1 cellular context compared by ENCODE assay signal in the genomic region with DNA sequence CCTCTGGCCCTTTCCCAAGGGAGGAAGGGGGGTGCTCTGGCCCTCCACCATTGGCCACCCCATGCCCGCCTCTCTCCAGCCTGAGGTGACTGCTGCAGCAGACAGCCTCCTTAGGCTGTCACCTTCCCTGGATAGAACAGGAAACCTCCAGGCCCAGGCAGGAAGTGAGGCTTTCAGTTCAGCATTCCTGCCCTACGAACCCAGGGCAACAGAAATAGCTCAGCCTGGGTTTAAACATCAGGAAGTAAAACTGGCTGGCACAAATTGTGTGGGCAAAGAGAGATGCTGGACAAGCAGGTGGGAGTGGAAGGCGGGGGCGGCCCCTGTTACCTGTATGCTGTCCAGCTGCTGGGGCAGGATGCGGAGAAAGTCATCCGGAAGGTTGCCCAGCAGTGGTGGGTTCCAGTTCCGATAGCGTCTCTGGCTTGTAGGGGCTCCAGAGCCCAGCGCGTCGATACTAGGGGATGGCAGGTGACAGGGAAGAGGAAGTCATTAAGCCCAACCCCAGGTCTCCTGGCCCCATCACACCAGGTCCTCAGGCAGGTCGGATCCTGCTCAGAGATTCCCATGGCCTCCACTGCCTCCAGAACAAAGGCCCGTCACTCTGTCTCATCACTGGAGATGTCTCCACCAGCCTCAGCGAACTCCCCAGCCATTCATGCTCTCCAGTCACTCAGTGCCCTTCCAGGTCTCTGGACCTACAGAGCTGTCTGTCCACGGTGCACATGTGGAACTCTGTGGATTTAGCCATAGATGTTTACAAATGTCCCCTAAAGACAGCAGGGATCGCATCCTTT.
TF ChIP-seq lines count a peak whose summit lies in the region.

No MANE protein-coding gene starts in this region.

TF ChIP-seq in HCT116, 20 proteins besides CTCF, POLR2A, EP300 and RAD21 (continued from another document):
- TF ChIP-seq REST (IDR thresholded peaks at IDR 0.05; ENCODE audit: low read depth) = no peak
- TF ChIP-seq, protein P1, sequence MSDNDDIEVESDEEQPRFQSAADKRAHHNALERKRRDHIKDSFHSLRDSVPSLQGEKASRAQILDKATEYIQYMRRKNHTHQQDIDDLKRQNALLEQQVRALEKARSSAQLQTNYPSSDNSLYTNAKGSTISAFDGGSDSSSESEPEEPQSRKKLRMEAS (IDR thresholded peaks at IDR 0.05) = no peak
- TF ChIP-seq, protein P2, sequence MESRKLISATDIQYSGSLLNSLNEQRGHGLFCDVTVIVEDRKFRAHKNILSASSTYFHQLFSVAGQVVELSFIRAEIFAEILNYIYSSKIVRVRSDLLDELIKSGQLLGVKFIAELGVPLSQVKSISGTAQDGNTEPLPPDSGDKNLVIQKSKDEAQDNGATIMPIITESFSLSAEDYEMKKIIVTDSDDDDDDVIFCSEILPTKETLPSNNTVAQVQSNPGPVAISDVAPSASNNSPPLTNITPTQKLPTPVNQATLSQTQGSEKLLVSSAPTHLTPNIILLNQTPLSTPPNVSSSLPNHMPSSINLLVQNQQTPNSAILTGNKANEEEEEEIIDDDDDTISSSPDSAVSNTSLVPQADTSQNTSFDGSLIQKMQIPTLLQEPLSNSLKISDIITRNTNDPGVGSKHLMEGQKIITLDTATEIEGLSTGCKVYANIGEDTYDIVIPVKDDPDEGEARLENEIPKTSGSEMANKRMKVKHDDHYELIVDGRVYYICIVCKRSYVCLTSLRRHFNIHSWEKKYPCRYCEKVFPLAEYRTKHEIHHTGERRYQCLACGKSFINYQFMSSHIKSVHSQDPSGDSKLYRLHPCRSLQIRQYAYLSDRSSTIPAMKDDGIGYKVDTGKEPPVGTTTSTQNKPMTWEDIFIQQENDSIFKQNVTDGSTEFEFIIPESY (IDR thresholded peaks at IDR 0.05; ENCODE audit: extremely low read depth, insufficient replicate concordance, low read length) = no peak
- no peak for TF ChIP-seq EGR1 (IDR thresholded peaks at IDR 0.05; ENCODE audit: low read depth)
